2 cellular contexts compared by ENCODE assay signal in genomic region chr6:116271309-116271708, GRCh38.
TF ChIP-seq lines count a peak whose summit lies in the region.

No MANE protein-coding gene starts in this region.

TF ChIP-seq in WTC11, 78 proteins besides CTCF, POLR2A, EP300 and RAD21:
- TF ChIP-seq ATF6 (CRISPR knock-in tag; IDR thresholded peaks at IDR 0.05) (no peak), SMAD4 (CRISPR knock-in tag; IDR thresholded peaks at IDR 0.05) (no peak), TP53 (CRISPR knock-in tag; IDR thresholded peaks at IDR 0.05) (no peak), ZNF425 (CRISPR knock-in tag; conservative IDR thresholded peaks at IDR 0.05) (no peak), GTF2I (CRISPR knock-in tag; conservative IDR thresholded peaks at IDR 0.05) (no peak), GABPB1 (CRISPR knock-in tag; IDR thresholded peaks at IDR 0.05) (no peak), KAT7 (CRISPR knock-in tag; IDR thresholded peaks at IDR 0.05; ENCODE audit: borderline replicate concordance) (no peak), CDX4 (CRISPR knock-in tag; IDR thresholded peaks at IDR 0.05; ENCODE audit: borderline replicate concordance) (no peak), ZNF532 (CRISPR knock-in tag; IDR thresholded peaks at IDR 0.05; ENCODE audit: borderline replicate concordance) (no peak), IRF2 (CRISPR knock-in tag; IDR thresholded peaks at IDR 0.05; ENCODE audit: borderline replicate concordance, low read depth) (no peak), NFYB (CRISPR knock-in tag; conservative IDR thresholded peaks at IDR 0.05; ENCODE audit: low read depth) (no peak), SP1 (CRISPR knock-in tag; conservative IDR thresholded peaks at IDR 0.05) (no peak), ZBTB43 (CRISPR knock-in tag; IDR thresholded peaks at IDR 0.05) (no peak)

TF ChIP-seq in HepG2, 621 proteins besides CTCF, POLR2A, EP300 and RAD21:
- TF ChIP-seq MXD4 (CRISPR knock-in tag; IDR thresholded peaks at IDR 0.05): no peak
- no peak for TF ChIP-seq ATRX (CRISPR knock-in tag; IDR thresholded peaks at IDR 0.05; ENCODE audit: borderline replicate concordance)
- no peak for TF ChIP-seq TFE3 (CRISPR knock-in tag; IDR thresholded peaks at IDR 0.05)
- TF ChIP-seq ELF4 (CRISPR knock-in tag; IDR thresholded peaks at IDR 0.05; ENCODE audit: borderline replicate concordance): no peak
- TF ChIP-seq GZF1 (CRISPR knock-in tag; IDR thresholded peaks at IDR 0.05): no peak
